14 cellular contexts compared by ENCODE assay signal in the genomic region with DNA sequence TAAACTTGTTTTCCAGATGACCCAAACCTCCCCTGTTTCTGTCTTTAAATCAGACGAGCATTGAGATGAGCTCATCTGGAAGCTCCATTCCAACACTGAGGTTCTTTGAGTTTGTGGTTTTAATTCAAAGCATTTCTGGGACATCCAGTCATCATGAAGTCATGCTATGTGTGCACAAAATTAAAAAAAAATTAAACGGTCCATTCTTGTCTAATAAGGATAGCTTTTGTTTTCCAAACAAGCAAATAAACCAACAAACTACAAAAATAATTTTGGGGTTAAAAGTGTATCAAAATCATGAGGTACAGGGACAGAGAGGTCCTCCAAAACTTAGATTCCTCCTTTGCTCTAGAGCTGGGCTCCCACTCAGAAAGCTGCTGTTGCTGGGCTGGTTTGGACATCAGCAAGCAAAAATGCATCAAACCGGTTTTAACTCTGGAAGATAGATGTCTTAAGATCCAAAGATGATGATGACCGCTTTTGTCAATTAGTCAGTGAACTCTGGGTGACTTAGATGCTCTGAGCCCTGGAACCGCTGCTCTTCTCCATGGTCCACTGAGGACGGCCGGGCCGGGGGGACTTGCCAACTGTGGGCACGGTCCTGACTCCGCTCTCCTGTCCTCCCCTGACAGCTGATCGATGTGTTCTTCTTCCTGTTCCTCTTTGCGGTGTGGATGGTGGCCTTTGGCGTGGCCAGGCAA.
DNase-seq lines count a peak whose midpoint lies in the region; ATAC-seq and TF ChIP-seq lines count a peak whose summit lies in the region.
"Had no signal": no experiment of that assay in that cellular context is flagged by ENCODE, and none has a peak within 500 bp of the region (broad histone marks: within the 10 kb centered on the region; RNA-seq: fewer than 3 reads in every experiment).

No MANE protein-coding gene starts in this region.

- ATAC-seq in HG02938 (IDR thresholded peaks at IDR 0.05; ENCODE audit: unreplicated experiment) (no peak), GM21786 (IDR thresholded peaks at IDR 0.05; ENCODE audit: unreplicated experiment) (no peak), esophagus mucosa (no peak)
- ATAC-seq: natural killer cell; stimulated activated effector memory CD8-positive, alpha-beta T cell treated with anti-CD3 and anti-CD28 coated beads, Interleukin-12 subunit alpha, Interleukin-12 subunit beta, amount 100 ng/mL, for 72 hours had no signal

- WGBS in thyroid gland, 2 donors, result 57 to 63% methylated on average over 12 to 13 of the region's 13 CpGs

- TF ChIP-seq POLR2A in thyroid gland (IDR thresholded peaks at IDR 0.05), result no peak

- H3K4me3 ChIP-seq in astrocyte of the cerebellum (ENCODE audit: low read depth, low read length), result no peak overlapping the region
- no peak overlapping the region for H3K4me3 ChIP-seq in kidney epithelial cell (ENCODE audit: low read depth, low read length)
- no peak overlapping the region for H3K4me3 ChIP-seq in thyroid gland (replicated peaks in 1 of 3)
- H3K4me3 ChIP-seq: adrenal gland, BLaER1 had no signal

- intact Hi-C loops in thyroid gland (cut with DNase I), result no loop called here

- in situ Hi-C loops in ACHN (cut with HindIII; ENCODE audit: low pct_ligation_motif_present, low pct_unique_long_range_greater_than_20kb, low sequenced_read_pairs), result no loop called here
- in situ Hi-C loops in astrocyte of the cerebellum (cut with HindIII; ENCODE audit: low sequenced_read_pairs), result no loop called here

- H3K27me3 ChIP-seq in kidney epithelial cell (ENCODE audit: control insufficient read depth, insufficient read depth, low read length) (no peaks in the 10 kb centered on the region), thyroid gland (no peaks in the 10 kb centered on the region)
- H3K27me3 ChIP-seq: BLaER1 had no signal

- no peaks in the 10 kb centered on the region for H3K9me3 ChIP-seq in thyroid gland
- H3K9me3 ChIP-seq: adrenal gland had no signal

- H3K4me1 ChIP-seq in thyroid gland, result no peaks in the 10 kb centered on the region
- H3K4me1 ChIP-seq: adrenal gland had no signal

- no peak overlapping the region for H3K27ac ChIP-seq in thyroid gland
- H3K27ac ChIP-seq: adrenal gland, BLaER1 had no signal

- DNase-seq in ACHN, result peak; percentile 95
- peak; percentile 65 for DNase-seq in HPDE6-E6E7 (ENCODE audit: extremely low spot score)
- DNase-seq in astrocyte of the cerebellum (ENCODE audit: low read depth), result peak; percentile 88
- peak; percentile 90 for DNase-seq in kidney epithelial cell (ENCODE audit: low read depth)
- no peak for DNase-seq in thyroid gland
- DNase-seq: adrenal gland, natural killer cell, NCI-H1417 treated with DMSO at 0.1 percent for 48 hours, T-helper 2 cell had no signal

- H3K36me3 ChIP-seq in kidney epithelial cell (ENCODE audit: control insufficient read depth, insufficient read depth, low read length) (no peaks in the 10 kb centered on the region), thyroid gland (no peaks in the 10 kb centered on the region)
- H3K36me3 ChIP-seq: adrenal gland, BLaER1 had no signal

- no peak for TF ChIP-seq CTCF in astrocyte of the cerebellum (IDR thresholded peaks at IDR 0.05; ENCODE audit: low read depth, low read length, missing control alignments)
- no peak for TF ChIP-seq CTCF in kidney epithelial cell (IDR thresholded peaks at IDR 0.05; ENCODE audit: insufficient read depth, low read length, poor library complexity, severe bottlenecking)
- TF ChIP-seq CTCF in thyroid gland (IDR thresholded peaks at IDR 0.05), result no peak

Comparison
In these comparisons a context has a peak if more than half of its experiments do, and no peak if none do; other contexts are left out.
1. DNase-seq: peak in ACHN (single experiment), HPDE6-E6E7 (single experiment), astrocyte of the cerebellum (single experiment) and kidney epithelial cell (single experiment); none in thyroid gland (0 of 2).